Comparison of ENCODE assay signal across 13 cellular contexts in the genomic region with DNA sequence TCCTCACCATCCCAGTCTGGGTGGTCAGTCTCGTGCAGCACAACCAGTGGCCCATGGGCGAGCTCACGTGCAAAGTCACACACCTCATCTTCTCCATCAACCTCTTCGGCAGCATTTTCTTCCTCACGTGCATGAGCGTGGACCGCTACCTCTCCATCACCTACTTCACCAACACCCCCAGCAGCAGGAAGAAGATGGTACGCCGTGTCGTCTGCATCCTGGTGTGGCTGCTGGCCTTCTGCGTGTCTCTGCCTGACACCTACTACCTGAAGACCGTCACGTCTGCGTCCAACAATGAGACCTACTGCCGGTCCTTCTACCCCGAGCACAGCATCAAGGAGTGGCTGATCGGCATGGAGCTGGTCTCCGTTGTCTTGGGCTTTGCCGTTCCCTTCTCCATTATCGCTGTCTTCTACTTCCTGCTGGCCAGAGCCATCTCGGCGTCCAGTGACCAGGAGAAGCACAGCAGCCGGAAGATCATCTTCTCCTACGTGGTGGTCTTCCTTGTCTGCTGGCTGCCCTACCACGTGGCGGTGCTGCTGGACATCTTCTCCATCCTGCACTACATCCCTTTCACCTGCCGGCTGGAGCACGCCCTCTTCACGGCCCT. TPM values are rescaled to one million over a fixed set of nuclear protein-coding genes. Genes with fewer than 3 reads are reported as not detected.
"Had no signal": no experiment of that assay in that cellular context is flagged by ENCODE, and none has a peak within 500 bp of the region (broad histone marks: within the 10 kb centered on the region; RNA-seq: fewer than 3 reads in every experiment).

No MANE protein-coding gene starts in this region.

- H3K27me3 Mint-ChIP-seq: activated naive CD8-positive, alpha-beta T cell treated with anti-CD3 and anti-CD28 coated beads, Interleukin-2, amount 10 ng/mL, durations not matched to agents 7 days and 5 days had no signal

- ATAC-seq: activated CD4-positive, CD25-positive, alpha-beta regulatory T cell treated with anti-CD3 and anti-CD28 coated beads, Interleukin-2, amount 50 U/mL, for 24 hours; activated T-cell treated with anti-CD3 and anti-CD28 coated beads, Interleukin-2, amount 50 U/mL, for 4 hours; right cardiac atrium had no signal

- H2AFZ ChIP-seq: hepatocyte had no signal

- H3K9me3 Mint-ChIP-seq: activated naive CD8-positive, alpha-beta T cell treated with anti-CD3 and anti-CD28 coated beads, Interleukin-2, amount 10 ng/mL, durations not matched to agents 7 days and 5 days; activated T-cell treated with anti-CD3 and anti-CD28 coated beads, Interleukin-2, amount 50 U/mL, for 4 hours had no signal

- H3K4me3 Mint-ChIP-seq: activated naive CD8-positive, alpha-beta T cell treated with anti-CD3 and anti-CD28 coated beads, Interleukin-2, amount 10 ng/mL, durations not matched to agents 7 days and 5 days; activated T-cell treated with anti-CD3 and anti-CD28 coated beads, Interleukin-2, amount 50 U/mL, for 4 hours had no signal

- H3K4me1 Mint-ChIP-seq: activated naive CD8-positive, alpha-beta T cell treated with anti-CD3 and anti-CD28 coated beads, Interleukin-2, amount 10 ng/mL, durations not matched to agents 7 days and 5 days had no signal

- H3K27me3 ChIP-seq: ascending aorta, hepatocyte had no signal

- DNase-seq: activated CD4-positive, alpha-beta T cell treated with anti-CD3 and anti-CD28 coated beads, Interleukin-2, amount 50 U/mL, for 4 hours; activated gamma-delta T cell; activated naive CD8-positive, alpha-beta T cell treated with anti-CD3 and anti-CD28 coated beads, Interleukin-2, amount 10 ng/mL, durations not matched to agents 7 days and 5 days; activated T-cell treated with anti-CD3 and anti-CD28 coated beads, Interleukin-2, amount 50 U/mL, for 4 hours; central memory CD4-positive, alpha-beta T cell; effector memory CD4-positive, alpha-beta T cell; right cardiac atrium; stimulated activated CD4-positive, alpha-beta T cell treated with anti-CD3 and anti-CD28 coated beads, Interleukin-1b, Interleukin-23, amount 100 ng/mL, for 48 hours; stimulated activated naive CD4-positive, alpha-beta T cell had no signal

- H3K27ac Mint-ChIP-seq: activated naive CD8-positive, alpha-beta T cell treated with anti-CD3 and anti-CD28 coated beads, Interleukin-2, amount 10 ng/mL, durations not matched to agents 7 days and 5 days had no signal

- H3K9me3 ChIP-seq: ascending aorta had no signal

- H3K27ac ChIP-seq: hepatocyte had no signal

- H3K4me3 ChIP-seq: ascending aorta, hepatocyte had no signal

- H3K4me2 ChIP-seq: hepatocyte had no signal

RNA-seq across cellular contexts. Expression of gene ACKR3, which starts 11.2 kb away (rescaled TPM):
- total RNA-seq: epithelial cell of proximal tubule had no signal
